ENCODE assay signal across 16 cellular contexts in the genomic region with DNA sequence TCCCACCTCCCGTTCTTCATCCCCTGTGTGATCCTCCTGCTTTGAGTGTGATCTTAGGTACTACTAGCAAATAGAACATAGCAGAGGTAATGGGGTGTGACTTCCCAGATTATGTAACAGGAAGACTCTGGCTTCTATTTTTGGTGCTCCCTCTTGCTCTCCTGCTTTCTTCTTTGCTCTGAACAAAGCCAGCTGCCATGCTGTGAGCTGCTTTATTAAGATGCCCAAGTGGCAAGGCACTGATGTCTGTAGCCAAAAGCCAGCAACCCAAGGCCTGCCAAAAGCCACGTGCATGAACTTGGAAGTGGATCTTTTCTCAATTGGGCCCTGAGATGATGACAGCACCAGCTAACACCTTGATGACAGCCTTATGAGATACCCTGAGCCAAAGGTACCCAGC. TPM values are rescaled to one million over a fixed set of nuclear protein-coding genes. Genes with fewer than 3 reads are reported as not detected.
DNase-seq lines count a peak whose midpoint lies in the region; ATAC-seq and TF ChIP-seq lines count a peak whose summit lies in the region.
"Had no signal": no experiment of that assay in that cellular context is flagged by ENCODE, and none has a peak within 500 bp of the region (broad histone marks: within the 10 kb centered on the region; RNA-seq: fewer than 3 reads in every experiment).

No MANE protein-coding gene starts in this region.

- DNase-seq in CD14-positive monocyte (ENCODE audit: low spot score) (no peak), head of caudate nucleus (peak in 29 of 42 donors; percentile 6 to 68 (median 34)), putamen (ENCODE audit: low spot score) (peak; percentile 56), NCI-H1092 treated with DMSO at 0.1 percent for 48 hours (lab: John Stamatoyannopoulos, UW) (no peak)
- DNase-seq: GOT3, HFFc6, KG1, NCI-H1105, NCI-H1694 treated with DMSO at 0.1 percent for 48 hours, Peyer's patch, SHP77 treated with DMSO at 0.1 percent for 48 hours had no signal

- H3K4me2 ChIP-seq in Loucy (ENCODE audit: low read depth, low read length, poor library complexity, severe bottlenecking): no peak overlapping the region

- H3K79me2 ChIP-seq in Loucy (ENCODE audit: insufficient read depth, low read length): no peaks in the 10 kb centered on the region

- peaks cover 1 to 3% (median 3%) of the 10 kb centered on the region in 3 donors for H3K27me3 Mint-ChIP-seq in CD14-positive monocyte (ENCODE audit: low read depth in 3 of 3)

- H4K20me1 ChIP-seq in Loucy (ENCODE audit: insufficient read depth, low read length, poor library complexity, severe bottlenecking): no peaks in the 10 kb centered on the region

- H3K36me3 Mint-ChIP-seq in CD14-positive monocyte: peaks cover 0 to 9% of the 10 kb centered on the region in 2 donors

- no peaks in the 10 kb centered on the region for H3F3A ChIP-seq in Loucy (ENCODE audit: low read depth)

- H3K36me3 ChIP-seq in Loucy (ENCODE audit: insufficient read depth, low read length): no peaks in the 10 kb centered on the region
- H3K36me3 ChIP-seq: Peyer's patch had no signal

- no peak overlapping the region for H3K4me3 ChIP-seq in Loucy (ENCODE audit: low read length, poor library complexity, severe bottlenecking)
- H3K4me3 ChIP-seq: Peyer's patch had no signal

- H2AFZ ChIP-seq in Loucy (ENCODE audit: low read length): peak overlapping the region; percentile 32; the same call in 1 of the 2 replicates

- no peaks in the 10 kb centered on the region for H3K27me3 ChIP-seq in Loucy (ENCODE audit: insufficient read depth, low read length, poor library complexity, severe bottlenecking)
- H3K27me3 ChIP-seq: Peyer's patch had no signal

- H3K9ac ChIP-seq in Loucy (ENCODE audit: low read depth, low read length, poor library complexity, severe bottlenecking): no peak overlapping the region

- no peaks in the 10 kb centered on the region for H3K4me1 ChIP-seq in Loucy (ENCODE audit: insufficient read depth, low read length, poor library complexity, severe bottlenecking)
- H3K4me1 ChIP-seq: Peyer's patch had no signal

- peaks cover 5 to 18% (median 11%) of the 10 kb centered on the region in 7 donors for H3K9me3 Mint-ChIP-seq in CD14-positive monocyte
- H3K9me3 Mint-ChIP-seq: HFFc6 had no signal

- ATAC-seq in HG03175 (IDR thresholded peaks at IDR 0.05; ENCODE audit: unreplicated experiment) (no peak), GM18498 (IDR thresholded peaks at IDR 0.05; ENCODE audit: unreplicated experiment) (no peak)

- no peaks in the 10 kb centered on the region for H3K9me2 ChIP-seq in Loucy (replicated peaks; ENCODE audit: low read depth, low read length)

- H3K9me3 ChIP-seq in Loucy (ENCODE audit: insufficient read depth, low read depth, low read length): no peaks in the 10 kb centered on the region
- H3K9me3 ChIP-seq: Peyer's patch had no signal

- H3K4me3 Mint-ChIP-seq in CD14-positive monocyte: peak overlapping the region in 1 of 2 donors; percentile 72
- H3K4me3 Mint-ChIP-seq: HFFc6 had no signal

- peak overlapping the region in 5 of 7 donors; percentile 54 to 77 (median 66) for H3K27ac Mint-ChIP-seq in CD14-positive monocyte
- H3K27ac Mint-ChIP-seq: HFFc6 had no signal

- intact Hi-C loops in CD14-positive monocyte (cut with micrococcal nuclease) (loop anchor here (10.0 kb wide), 2 partner anchors 186 to 386 kb away; no protein-coding TSS in a partner anchor), head of caudate nucleus (cut with DNase I) (no loop called here)

- H3K4me1 Mint-ChIP-seq in CD14-positive monocyte: peaks cover 38% of the 10 kb centered on the region

- TF ChIP-seq CTCF in CD14-positive monocyte (IDR thresholded peaks at IDR 0.05): no peak
- no peak for TF ChIP-seq CTCF in Loucy (conservative IDR thresholded peaks at IDR 0.05; ENCODE audit: low read length)

RNA-seq across cellular contexts. Expression of a gene that starts 5.8 kb away (rescaled TPM):
- polyA plus RNA-seq in CD14-positive monocyte: not detected

RNA-seq across cellular contexts. Expression of a gene that starts 29.4 kb away (rescaled TPM):
- 1 to 10 TPM; 1.0 to 1.2 TPM for polyA plus RNA-seq in CD14-positive monocyte

RNA-seq across cellular contexts. Expression of a gene that starts 55.8 kb away (rescaled TPM):
- polyA plus RNA-seq in CD14-positive monocyte: under 1 TPM in 1 of 2 donors, not detected in 1; 0.15 TPM
- polyA plus RNA-seq: AG04450, BJ had no signal

Comparison
In these comparisons a context has a peak if more than half of its experiments do, and no peak if none do; other contexts are left out.
1. DNase-seq: peak in head of caudate nucleus (29 of 42) and putamen (single experiment); none in CD14-positive monocyte (single experiment) and NCI-H1092 treated with DMSO at 0.1 percent for 48 hours (single experiment).